Comparison of ENCODE assay signal across 1 cellular context in the genomic region with DNA sequence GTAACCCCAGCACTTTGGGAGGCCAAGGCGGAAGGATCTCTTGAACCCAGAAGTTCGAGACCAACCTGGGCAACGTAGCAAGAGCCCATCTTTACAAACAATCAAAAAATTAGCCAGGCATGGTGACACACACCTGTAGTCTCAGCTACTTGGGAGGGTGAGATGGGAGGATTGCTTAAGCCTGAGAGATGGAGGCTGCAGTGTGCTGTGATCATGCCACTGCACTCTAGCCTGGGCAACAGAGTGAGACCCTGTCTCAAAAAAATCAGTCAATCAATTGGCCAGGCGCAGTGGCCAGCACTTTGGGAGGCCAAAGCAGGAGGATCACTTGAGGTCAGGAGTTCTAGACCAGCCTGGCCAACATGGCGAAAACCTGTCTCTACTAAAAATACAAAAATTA.
TF ChIP-seq lines count a peak whose summit lies in the region.

No MANE protein-coding gene starts in this region.

TF ChIP-seq in WTC11, 78 proteins besides CTCF, POLR2A, EP300 and RAD21:
- TF ChIP-seq ZNF121 (CRISPR knock-in tag; IDR thresholded peaks at IDR 0.05) = 0 out of 2 replicates have a peak, but pooled peaks have one; percentile 39
